ENCODE assay signal across 13 cellular contexts in genomic region chr7:70659263-70659662, GRCh38.
DNase-seq lines count a peak whose midpoint lies in the region; ATAC-seq lines count a peak whose summit lies in the region.
"Had no signal": no experiment of that assay in that cellular context is flagged by ENCODE, and none has a peak within 500 bp of the region (broad histone marks: within the 10 kb centered on the region; RNA-seq: fewer than 3 reads in every experiment).

No MANE protein-coding gene starts in this region.

- no peak overlapping the region for H3K4me3 Mint-ChIP-seq in activated CD4-positive, alpha-beta T cell treated with anti-CD3 and anti-CD28 coated beads, Interleukin-2, amount 10 ng/mL, durations not matched to agents 7 days and 5 days
- no peak overlapping the region for H3K4me3 Mint-ChIP-seq in activated CD4-positive, alpha-beta memory T cell treated with anti-CD3 and anti-CD28 coated beads for 36 hours

- peaks cover 6% of the 10 kb centered on the region for H3K9me3 Mint-ChIP-seq in activated CD4-positive, alpha-beta T cell treated with anti-CD3 and anti-CD28 coated beads, Interleukin-2, amount 10 ng/mL, durations not matched to agents 7 days and 5 days
- no peaks in the 10 kb centered on the region for H3K9me3 Mint-ChIP-seq in activated CD4-positive, alpha-beta memory T cell treated with anti-CD3 and anti-CD28 coated beads for 36 hours

- H3K27ac Mint-ChIP-seq in activated CD4-positive, alpha-beta T cell treated with anti-CD3 and anti-CD28 coated beads, Interleukin-2, amount 10 ng/mL, durations not matched to agents 7 days and 5 days: peak overlapping the region; percentile 55
- H3K27ac Mint-ChIP-seq in activated CD4-positive, alpha-beta memory T cell treated with anti-CD3 and anti-CD28 coated beads for 36 hours: no peak overlapping the region

- intact Hi-C loops in activated CD4-positive, alpha-beta memory T cell treated with anti-CD3 and anti-CD28 coated beads for 36 hours (cut with micrococcal nuclease): no loop called here

- CTCF ChIA-PET in activated CD4-positive, alpha-beta T cell treated with anti-CD3 and anti-CD28 coated beads, Interleukin-2, amount 10 ng/mL, durations not matched to agents 7 days and 5 days (lab: Charles Lee): interaction anchor here (1.0 kb wide), 1 partner anchor 11 kb away, joined by 3 read pairs; no protein-coding TSS in a partner anchor
- CTCF ChIA-PET in activated CD4-positive, alpha-beta memory T cell treated with anti-CD3 and anti-CD28 coated beads for 36 hours (lab: Charles Lee): no interaction called here

- peak; percentile 49 for ATAC-seq in esophagus mucosa
- ATAC-seq in stimulated activated naive CD8-positive, alpha-beta T cell treated with anti-CD3 and anti-CD28 coated beads, Interleukin-15, Interleukin-2, amounts not matched to agents 100 U/mL and 50 U/mL, for 24 hours: peak; percentile 41
- no peak for ATAC-seq in GM19023 (IDR thresholded peaks at IDR 0.05; ENCODE audit: unreplicated experiment)
- ATAC-seq: GM12878, K562 had no signal

- no peaks in the 10 kb centered on the region for H3K27me3 Mint-ChIP-seq in activated CD4-positive, alpha-beta T cell treated with anti-CD3 and anti-CD28 coated beads, Interleukin-2, amount 10 ng/mL, durations not matched to agents 7 days and 5 days
- no peaks in the 10 kb centered on the region for H3K27me3 Mint-ChIP-seq in activated CD4-positive, alpha-beta memory T cell treated with anti-CD3 and anti-CD28 coated beads for 36 hours

- H3K36me3 Mint-ChIP-seq in activated CD4-positive, alpha-beta T cell treated with anti-CD3 and anti-CD28 coated beads, Interleukin-2, amount 10 ng/mL, durations not matched to agents 7 days and 5 days (ENCODE audit: low read depth): peaks cover 8% of the 10 kb centered on the region
- H3K36me3 Mint-ChIP-seq in activated CD4-positive, alpha-beta memory T cell treated with anti-CD3 and anti-CD28 coated beads for 36 hours: no peaks in the 10 kb centered on the region

- peaks cover 31% of the 10 kb centered on the region for H3K4me1 Mint-ChIP-seq in activated CD4-positive, alpha-beta T cell treated with anti-CD3 and anti-CD28 coated beads, Interleukin-2, amount 10 ng/mL, durations not matched to agents 7 days and 5 days
- peaks cover 11% of the 10 kb centered on the region for H3K4me1 Mint-ChIP-seq in activated CD4-positive, alpha-beta memory T cell treated with anti-CD3 and anti-CD28 coated beads for 36 hours (ENCODE audit: low read depth)

- no peak for DNase-seq in activated CD4-positive, alpha-beta T cell treated with anti-CD3 and anti-CD28 coated beads, Interleukin-2, amount 10 ng/mL, durations not matched to agents 7 days and 5 days
- no peak for DNase-seq in activated CD4-positive, alpha-beta T cell treated with anti-CD3 and anti-CD28 coated beads for 4 hours
- DNase-seq in activated CD4-positive, alpha-beta memory T cell treated with anti-CD3 and anti-CD28 coated beads for 36 hours: peak; percentile 31
- no peak for DNase-seq in stimulated activated naive CD8-positive, alpha-beta T cell treated with anti-CD3 and anti-CD28 coated beads, Interleukin-15, Interleukin-2, amounts not matched to agents 100 U/mL and 50 U/mL, for 24 hours
- DNase-seq in MV-4-11 (lab: John Stamatoyannopoulos, UW) (no peak), NCI-H2227 (lab: John Stamatoyannopoulos, UW; ENCODE audit: unreplicated experiment) (no peak)
- DNase-seq: Calu3, GOT3, NCI-H446 had no signal

- POLR2A ChIA-PET in activated CD4-positive, alpha-beta T cell treated with anti-CD3 and anti-CD28 coated beads, Interleukin-2, amount 10 ng/mL, durations not matched to agents 7 days and 5 days (lab: Charles Lee): interaction anchor here (0.5 kb wide), 1 partner anchor 37 kb away, joined by 3 read pairs; no protein-coding TSS in a partner anchor
- POLR2A ChIA-PET in activated CD4-positive, alpha-beta memory T cell treated with anti-CD3 and anti-CD28 coated beads for 36 hours (lab: Charles Lee): no interaction called here
